ENCODE assay signal across 12 cellular contexts in genomic region chr1:20255666-20256065, GRCh38. TPM values are rescaled to one million over a fixed set of nuclear protein-coding genes. Genes with fewer than 3 reads are reported as not detected.
DNase-seq lines count a peak whose midpoint lies in the region; ATAC-seq, FAIRE-seq and TF ChIP-seq lines count a peak whose summit lies in the region.
"Had no signal": no experiment of that assay in that cellular context is flagged by ENCODE, and none has a peak within 500 bp of the region (broad histone marks: within the 10 kb centered on the region; RNA-seq: fewer than 3 reads in every experiment).

No MANE protein-coding gene starts in this region.

- no peak for TF ChIP-seq CTCF in NB4 (IDR thresholded peaks at IDR 0.05; ENCODE audit: low read depth, low read length)
- no peak for TF ChIP-seq CTCF in GM12878 (IDR thresholded peaks at IDR 0.05 in 2 of 3, conservative IDR thresholded peaks at IDR 0.05 in 1 of 3; ENCODE audit: control insufficient read depth in 2 of 3, extremely low read depth in 1 of 3, insufficient read depth in 1 of 3, low read depth in 3 of 3, low read length in 3 of 3)

- H3K79me2 ChIP-seq in GM12878 (ENCODE audit: control insufficient read depth, insufficient read depth, low read length) = no peaks in the 10 kb centered on the region
- H3K79me2 ChIP-seq in trophoblast cell (ENCODE audit: control insufficient read depth, insufficient read depth, low read length, poor library complexity) = no peaks in the 10 kb centered on the region

- TF ChIP-seq RAD21 in GM12878 (IDR thresholded peaks at IDR 0.05; ENCODE audit: insufficient read depth, low read depth, low read length) = no peak

- no peak overlapping the region for H3K14ac ChIP-seq in trophoblast cell (ENCODE audit: low read length)

- no peak overlapping the region for H2BK5ac ChIP-seq in trophoblast cell (ENCODE audit: low read depth, low read length, poor library complexity)

- H3K23ac ChIP-seq in trophoblast cell (ENCODE audit: low read length) = no peak overlapping the region

- no peak for TF ChIP-seq EP300 in GM12878 (IDR thresholded peaks at IDR 0.05; ENCODE audit: borderline replicate concordance in 1 of 2, control insufficient read depth in 1 of 2, low read depth in 2 of 2, low read length in 2 of 2)

- no peak overlapping the region for H2BK12ac ChIP-seq in trophoblast cell (ENCODE audit: low read length)

- H3K79me1 ChIP-seq in trophoblast cell (ENCODE audit: low read length) = no peaks in the 10 kb centered on the region

- CTCF ChIA-PET in GM12878 (lab: Yijun Ruan, JAX) = no interaction called here

- FAIRE-seq in GM12878 (lab: Jason Lieb, UNC) = no peak

- H4K91ac ChIP-seq in trophoblast cell (ENCODE audit: low read depth, low read length) = no peak overlapping the region

- no peak overlapping the region for H3K4me2 ChIP-seq in GM12878 (ENCODE audit: control insufficient read depth, insufficient read depth)
- no peak overlapping the region for H3K4me2 ChIP-seq in trophoblast cell (ENCODE audit: low read length)

- ATAC-seq in GM12878 = peak; percentile 28; the same call in 1 of the 3 replicates
- no peak for ATAC-seq in HG03442 (IDR thresholded peaks at IDR 0.05; ENCODE audit: unreplicated experiment)
- no peak for ATAC-seq in GM18505 (IDR thresholded peaks at IDR 0.05; ENCODE audit: unreplicated experiment)
- ATAC-seq in HG03135 (IDR thresholded peaks at IDR 0.05; ENCODE audit: unreplicated experiment) = no peak

- POLR2A ChIA-PET in GM12878 (lab: Charles Lee) = no interaction called here

- H3K4ac ChIP-seq in trophoblast cell (ENCODE audit: low read depth, low read length) = no peak overlapping the region

- SMC1A ChIA-PET in GM12878 (lab: Charles Lee; ENCODE audit: uncharacterized antibody, unreplicated experiment) = no interaction called here

- H2BK120ac ChIP-seq in trophoblast cell (ENCODE audit: insufficient read depth, low read length, poor library complexity) = no peak overlapping the region

- H3K9me3 ChIP-seq in GM12878 (replicated peaks; ENCODE audit: control insufficient read depth, insufficient read depth, low read length) (no peaks in the 10 kb centered on the region), trophoblast cell (ENCODE audit: insufficient read depth, low read depth, low read length) (peaks cover 1% of the 10 kb centered on the region)
- H3K9me3 ChIP-seq: heart left ventricle, spleen had no signal

- H3K27ac ChIP-seq in GM12878 (ENCODE audit: control insufficient read depth, insufficient read depth) (no peak overlapping the region), trophoblast cell (ENCODE audit: low read depth, low read length) (no peak overlapping the region)
- H3K27ac ChIP-seq: heart left ventricle had no signal

- peak; percentile 35 for DNase-seq in NCI-H748 (lab: John Stamatoyannopoulos, UW; ENCODE audit: unreplicated experiment)
- no peak for DNase-seq in NCI-H748 treated with DMSO at 0.1 percent for 48 hours (lab: John Stamatoyannopoulos, UW)
- peak; percentile 75 for DNase-seq in NB4 (ENCODE audit: low read depth)
- DNase-seq in GM12878 (ENCODE audit: low read depth, low spot score) = no peak
- peak; percentile 39 to 68 for DNase-seq in trophoblast cell
- DNase-seq: ACHN, NCI-H2107, spleen had no signal

- H3K18ac ChIP-seq in trophoblast cell (ENCODE audit: low read length) = no peak overlapping the region

- H3K27me3 ChIP-seq in GM12878 (replicated peaks in 1 of 2; ENCODE audit: control insufficient read depth in 2 of 2, insufficient read depth in 2 of 2, low read length in 1 of 2) = no peaks in the 10 kb centered on the region
- H3K27me3 ChIP-seq in trophoblast cell (ENCODE audit: insufficient read depth, low read length) = no peaks in the 10 kb centered on the region

- H3K36me3 ChIP-seq in GM12878 (ENCODE audit: control insufficient read depth in 2 of 2, insufficient read depth in 2 of 2, low read length in 1 of 2) (no peaks in the 10 kb centered on the region), trophoblast cell (ENCODE audit: control insufficient read depth in 1 of 2, insufficient read depth in 2 of 2, low read length in 2 of 2) (no peaks in the 10 kb centered on the region)
- H3K36me3 ChIP-seq: heart left ventricle, spleen had no signal

- no peak overlapping the region for H3K4me3 ChIP-seq in NB4 (ENCODE audit: low read depth, low read length)
- no peak overlapping the region for H3K4me3 ChIP-seq in GM12878
- H3K4me3 ChIP-seq in trophoblast cell (ENCODE audit: low read depth, low read length) = no peak overlapping the region
- H3K4me3 ChIP-seq: heart left ventricle, spleen had no signal

- no peak overlapping the region for H4K8ac ChIP-seq in trophoblast cell (ENCODE audit: low read depth, low read length)

- RAD21 ChIA-PET in GM12878 (lab: Charles Lee; ENCODE audit: unreplicated experiment) = no interaction called here

- H2AFZ ChIP-seq in GM12878 (ENCODE audit: control insufficient read depth, low read depth, low read length) (no peak overlapping the region), trophoblast cell (ENCODE audit: insufficient read depth, low read length, poor library complexity) (no peak overlapping the region)

- H4K20me1 ChIP-seq in GM12878 (ENCODE audit: control insufficient read depth, insufficient read depth) = no peaks in the 10 kb centered on the region

- no peaks in the 10 kb centered on the region for H3K4me1 ChIP-seq in GM12878 (ENCODE audit: control insufficient read depth, insufficient read depth, low read length)
- no peaks in the 10 kb centered on the region for H3K4me1 ChIP-seq in trophoblast cell (ENCODE audit: control insufficient read depth in 1 of 2, insufficient read depth in 2 of 2, low read length in 2 of 2)
- H3K4me1 ChIP-seq: heart left ventricle, spleen had no signal

- WGBS in GM12878 (ENCODE audit: insufficient coverage, insufficient replicate concordance, low lambda C conversion rate, missing lambda C conversion rate) = 8% methylated on average over 7 of the region's 7 CpGs
- no CpG with 5 or more reads among the region's 7 CpGs for WGBS in trophoblast cell (ENCODE audit: extremely low coverage, insufficient coverage, insufficient read length)

- no TSS peak for BruUV-seq in GM12878 (replicated peaks; lab: Mats Ljungman, UMichigan)

- no peak overlapping the region for H2AK5ac ChIP-seq in trophoblast cell (ENCODE audit: low read length)

- TF ChIP-seq POLR2A in NB4 (IDR thresholded peaks at IDR 0.05; ENCODE audit: extremely low read depth, insufficient read length) (no peak), GM12878 (IDR thresholded peaks at IDR 0.05; ENCODE audit: low read depth, low read length) (no peak), GM18505 (IDR thresholded peaks at IDR 0.05; ENCODE audit: borderline replicate concordance, extremely low read depth, insufficient read depth, insufficient read length) (no peak)

- H4K12ac ChIP-seq in trophoblast cell (ENCODE audit: low read depth, low read length) = no peak overlapping the region

- H3K9ac ChIP-seq in GM12878 (ENCODE audit: control insufficient read depth, insufficient read depth, low read length) (no peak overlapping the region), trophoblast cell (ENCODE audit: low read length) (peak overlapping the region; percentile 1)

- in situ Hi-C loops in GM12878 (cut with MboI) = no loop called here

- intact Hi-C loops in GM12878 (cut with micrococcal nuclease; ENCODE audit: unreplicated experiment) = no loop called here

TF ChIP-seq in GM12878, 131 proteins besides CTCF, POLR2A, EP300 and RAD21 (continues in another document):
- TF ChIP-seq NR2F1 (conservative IDR thresholded peaks at IDR 0.05) = no peak
- TF ChIP-seq BCL3 (IDR thresholded peaks at IDR 0.05; ENCODE audit: borderline replicate concordance, insufficient read depth, low read depth, low read length, poor library complexity, severe bottlenecking) = no peak
- no peak for TF ChIP-seq MTA3 (IDR thresholded peaks at IDR 0.05; ENCODE audit: borderline replicate concordance, low read length)

RNA-seq across cellular contexts. Expression of gene VWA5B1, which starts 35.0 kb away (rescaled TPM):
- total RNA-seq in GM12878 (2013; cell fraction: nucleolus; rRNA removed) = 0.76 and 1.1 TPM in 2 replicates
- total RNA-seq in GM12878 (2014; rRNA removed) = under 0.01 TPM in 1 of 2 replicates, not detected in the other
- not detected in 2 replicates for total RNA-seq in GM12878 (2014; rRNA removed; fragmentation: Illumina TruSeq; extraction: Trizol)
- not detected in 2 replicates for total RNA-seq in GM12878 (2021)
- not detected for polyA plus RNA-seq in GM12878 (2011; ENCODE audit: low read depth)
- polyA plus RNA-seq in GM12878 (2011; rRNA removed) = 0.03 and 0.05 TPM in 2 replicates
- 0.01 and 0.23 TPM in 2 replicates for polyA plus RNA-seq in GM12878 (2011; cell fraction: cytosol; rRNA removed)
- 0.10 and 0.13 TPM in 2 replicates for polyA plus RNA-seq in GM12878 (2011; cell fraction: nucleus; rRNA removed)
- 0.04 TPM in 1 of 2 replicates, not detected in the other for polyA plus RNA-seq in GM12878 (2012)
- polyA plus RNA-seq in GM12878 (2014; fragmentation: Illumina TruSeq; extraction: Trizol) = 0.01 TPM in 1 of 2 replicates, not detected in the other
- polyA plus RNA-seq in GM12878 (2014; fragmentation: Nextera tagmentation; extraction: Ambion mirVana) = not detected
- not detected in 2 replicates for polyA plus RNA-seq in GM12878 (2014; rRNA removed)
- not detected for polyA plus RNA-seq in GM12878 (2016; fragmentation: Nextera tagmentation; extraction: Ambion mirVana)
- not detected in 2 replicates for polyA minus RNA-seq in GM12878 (2011; rRNA and poly(A)+ RNA removed)
- polyA minus RNA-seq in GM12878 (2011; cell fraction: cytosol; rRNA and poly(A)+ RNA removed) = not detected in 2 replicates
- polyA minus RNA-seq in GM12878 (2011; cell fraction: nucleus; rRNA and poly(A)+ RNA removed) = under 0.01 TPM in 1 of 2 replicates, not detected in the other
- polyA plus RNA-seq in trophoblast cell (2013) = not detected in 2 replicates
- polyA plus RNA-seq: spleen had no signal

Comparison
In these comparisons a context has a peak if more than half of its experiments do, and no peak if none do; other contexts are left out.
1. DNase-seq: peak in NCI-H748 (single experiment), NB4 (single experiment) and trophoblast cell (2 of 2); none in NCI-H748 treated with DMSO at 0.1 percent for 48 hours (single experiment) and GM12878 (single experiment).